32 cellular contexts compared by ENCODE assay signal in the genomic region with DNA sequence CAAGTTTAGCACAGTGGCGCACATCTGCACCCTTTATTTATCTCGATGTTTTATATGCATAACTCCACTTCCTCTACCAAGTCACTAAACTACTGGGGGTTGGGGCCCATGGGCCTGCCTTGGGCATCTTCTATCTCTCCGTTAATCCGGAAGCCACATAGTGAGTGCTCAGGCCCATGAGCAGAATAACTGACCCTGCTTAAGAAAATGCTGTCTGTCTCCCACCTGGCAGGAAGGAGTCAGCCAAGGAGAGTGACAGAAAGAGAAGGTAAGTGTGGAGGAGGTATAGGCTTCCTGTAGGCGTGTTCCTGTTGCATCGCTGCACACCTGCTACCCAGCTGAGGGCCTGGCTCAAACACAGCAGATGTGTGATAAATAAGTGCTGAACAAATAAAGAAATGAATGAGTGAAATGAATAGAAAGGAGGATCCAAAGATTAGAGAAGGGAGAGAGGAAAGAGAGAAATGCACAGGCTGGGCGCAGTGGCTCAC.
"Had no signal": no experiment of that assay in that cellular context is flagged by ENCODE, and none has a peak within 500 bp of the region (broad histone marks: within the 10 kb centered on the region; RNA-seq: fewer than 3 reads in every experiment).

No MANE protein-coding gene starts in this region.

- FAIRE-seq: bronchial epithelial cell had no signal

- H3K36me3 Mint-ChIP-seq: natural killer cell had no signal

- H3K36me3 ChIP-seq: lower lobe of right lung, neural progenitor cell, upper lobe of right lung had no signal

- H3K27ac ChIP-seq: left lung, lower lobe of right lung, neural progenitor cell, parathyroid adenoma, psoas muscle, sigmoid colon, upper lobe of right lung had no signal

- H2AFZ ChIP-seq: neural progenitor cell, parathyroid adenoma had no signal

- H3K9me3 ChIP-seq: lower lobe of right lung, psoas muscle, upper lobe of right lung had no signal

- H3K79me2 ChIP-seq: parathyroid adenoma had no signal

- H3K4me3 ChIP-seq: left lung, lower lobe of right lung, neural progenitor cell, psoas muscle, sigmoid colon, smooth muscle cell, upper lobe of right lung had no signal

- H3K4me1 ChIP-seq: left lung, lower lobe of right lung, parathyroid adenoma, psoas muscle, upper lobe of right lung had no signal

- ATAC-seq: activated T-cell treated with anti-CD3 and anti-CD28 coated beads, Interleukin-2, amount 50 U/mL, for 4 hours; esophagus mucosa; left lung; lower lobe of right lung; natural killer cell; psoas muscle; stimulated activated memory B cell treated with anti-CD40 and anti-IgM and Interleukin-4, amounts not matched to agents 10 μg/mL and 1 μg/mL and 100 μg/mL, for 72 hours; stimulated activated naive CD8-positive, alpha-beta T cell treated with anti-CD3 and anti-CD28 coated beads, Interleukin-15, amount 100 ng/mL, for 72 hours; upper lobe of right lung had no signal

- H3K27me3 ChIP-seq: left lung, neural progenitor cell, sigmoid colon, upper lobe of right lung had no signal

- H3K4me1 Mint-ChIP-seq: activated CD4-positive, alpha-beta T cell treated with anti-CD3 and anti-CD28 coated beads, Interleukin-2, amount 10 ng/mL, durations not matched to agents 24 days and 14 days; activated T-helper 17 cell treated with anti-CD3 and anti-CD28 coated beads, Interleukin-2, amount 50 U/mL, for 72 hours; central memory CD8-positive, alpha-beta T cell; natural killer cell; stimulated activated memory B cell treated with anti-CD40 and anti-IgM and Interleukin-4, amounts not matched to agents 10 μg/mL and 1 μg/mL and 100 μg/mL, for 72 hours; stimulated activated naive CD8-positive, alpha-beta T cell treated with anti-CD3 and anti-CD28 coated beads, Interleukin-15, amount 100 ng/mL, for 72 hours had no signal

- H3K4me2 ChIP-seq: neural progenitor cell, smooth muscle cell had no signal

- DNase-seq: activated CD4-positive, alpha-beta memory T cell treated with anti-CD3 and anti-CD28 coated beads for 36 hours; activated CD4-positive, alpha-beta T cell treated with anti-CD3 and anti-CD28 coated beads, Interleukin-2, amount 10 ng/mL, durations not matched to agents 24 days and 14 days; activated CD4-positive, CD25-positive, alpha-beta regulatory T cell treated with anti-CD3 and anti-CD28 coated beads, Interleukin-2, amount 50 U/mL, for 72 hours; activated CD8-positive, alpha-beta memory T cell treated with anti-CD3 and anti-CD28 coated beads, Interleukin-2, amount 50 U/mL, for 48 hours; activated T-cell treated with anti-CD3 and anti-CD28 coated beads, Interleukin-2, amount 50 U/mL, for 4 hours; anterior cingulate cortex; endodermal cell; foreskin fibroblast; kidney glomerular epithelial cell; left lung; lower lobe of right lung; mesenchymal stem cell; natural killer cell; occipital lobe; psoas muscle; sigmoid colon; stimulated activated CD4-positive, alpha-beta T cell treated with anti-CD3 and anti-CD28 coated beads, Interleukin-1b, Interleukin-23, amount 100 ng/mL, for 48 hours; stimulated activated CD4-positive, alpha-beta T cell treated with anti-CD3 and anti-CD28 coated beads, Interleukin-4, amount 100 ng/mL, for 4 hours; stimulated activated CD8-positive, alpha-beta memory T cell treated with anti-CD3 and anti-CD28 coated beads, Interleukin-4, amount 100 ng/mL, for 48 hours; stimulated activated naive CD8-positive, alpha-beta T cell treated with anti-CD3 and anti-CD28 coated beads, Interleukin-15, amount 100 ng/mL, for 72 hours; substantia nigra; upper lobe of right lung had no signal

- H3K4me3 Mint-ChIP-seq: activated CD4-positive, alpha-beta memory T cell treated with anti-CD3 and anti-CD28 coated beads for 36 hours; activated CD4-positive, alpha-beta T cell treated with anti-CD3 and anti-CD28 coated beads, Interleukin-2, amount 10 ng/mL, durations not matched to agents 24 days and 14 days; activated naive CD8-positive, alpha-beta T cell; activated T-cell treated with anti-CD3 and anti-CD28 coated beads, Interleukin-2, amount 50 U/mL, for 4 hours; activated T-helper 17 cell treated with anti-CD3 and anti-CD28 coated beads, Interleukin-2, amount 50 U/mL, for 72 hours; central memory CD8-positive, alpha-beta T cell; dendritic cell treated with granulocyte-macrophage colony-stimulating factor and Interleukin-4, amounts not matched to agents 40 ng/mL and 50 ng/mL, for 4 days; endodermal cell; natural killer cell; neural progenitor cell; stimulated activated memory B cell treated with anti-CD40 and anti-IgM and Interleukin-4, amounts not matched to agents 10 μg/mL and 1 μg/mL and 100 μg/mL, for 72 hours; stimulated activated naive CD8-positive, alpha-beta T cell treated with anti-CD3 and anti-CD28 coated beads, Interleukin-15, amount 100 ng/mL, for 72 hours had no signal

- H3K27ac Mint-ChIP-seq: activated CD4-positive, alpha-beta memory T cell treated with anti-CD3 and anti-CD28 coated beads for 36 hours; activated CD4-positive, alpha-beta T cell treated with anti-CD3 and anti-CD28 coated beads, Interleukin-2, amount 10 ng/mL, durations not matched to agents 24 days and 14 days; activated naive CD8-positive, alpha-beta T cell; activated T-helper 17 cell treated with anti-CD3 and anti-CD28 coated beads, Interleukin-2, amount 50 U/mL, for 72 hours; dendritic cell treated with granulocyte-macrophage colony-stimulating factor and Interleukin-4, amounts not matched to agents 40 ng/mL and 50 ng/mL, for 4 days; endodermal cell; natural killer cell; neural progenitor cell; stimulated activated memory B cell treated with anti-CD40 and anti-IgM and Interleukin-4, amounts not matched to agents 10 μg/mL and 1 μg/mL and 100 μg/mL, for 72 hours; stimulated activated naive CD8-positive, alpha-beta T cell treated with anti-CD3 and anti-CD28 coated beads, Interleukin-15, amount 100 ng/mL, for 72 hours had no signal

- H3K9me3 Mint-ChIP-seq: activated CD4-positive, alpha-beta memory T cell treated with anti-CD3 and anti-CD28 coated beads for 36 hours; activated T-cell treated with anti-CD3 and anti-CD28 coated beads, Interleukin-2, amount 50 U/mL, for 4 hours; activated T-helper 17 cell treated with anti-CD3 and anti-CD28 coated beads, Interleukin-2, amount 50 U/mL, for 72 hours; central memory CD8-positive, alpha-beta T cell; dendritic cell treated with granulocyte-macrophage colony-stimulating factor and Interleukin-4, amounts not matched to agents 40 ng/mL and 50 ng/mL, for 4 days; natural killer cell; stimulated activated memory B cell treated with anti-CD40 and anti-IgM and Interleukin-4, amounts not matched to agents 10 μg/mL and 1 μg/mL and 100 μg/mL, for 72 hours had no signal

- H3K27me3 Mint-ChIP-seq: activated CD4-positive, alpha-beta memory T cell treated with anti-CD3 and anti-CD28 coated beads for 36 hours; activated CD4-positive, alpha-beta T cell treated with anti-CD3 and anti-CD28 coated beads, Interleukin-2, amount 10 ng/mL, durations not matched to agents 24 days and 14 days; activated naive CD8-positive, alpha-beta T cell; activated T-helper 17 cell treated with anti-CD3 and anti-CD28 coated beads, Interleukin-2, amount 50 U/mL, for 72 hours; central memory CD8-positive, alpha-beta T cell; dendritic cell treated with granulocyte-macrophage colony-stimulating factor and Interleukin-4, amounts not matched to agents 40 ng/mL and 50 ng/mL, for 4 days; stimulated activated memory B cell treated with anti-CD40 and anti-IgM and Interleukin-4, amounts not matched to agents 10 μg/mL and 1 μg/mL and 100 μg/mL, for 72 hours; stimulated activated naive CD8-positive, alpha-beta T cell treated with anti-CD3 and anti-CD28 coated beads, Interleukin-15, amount 100 ng/mL, for 72 hours had no signal

- H3K9ac ChIP-seq: neural progenitor cell, parathyroid adenoma had no signal
